19 cellular contexts compared by ENCODE assay signal in the genomic region with DNA sequence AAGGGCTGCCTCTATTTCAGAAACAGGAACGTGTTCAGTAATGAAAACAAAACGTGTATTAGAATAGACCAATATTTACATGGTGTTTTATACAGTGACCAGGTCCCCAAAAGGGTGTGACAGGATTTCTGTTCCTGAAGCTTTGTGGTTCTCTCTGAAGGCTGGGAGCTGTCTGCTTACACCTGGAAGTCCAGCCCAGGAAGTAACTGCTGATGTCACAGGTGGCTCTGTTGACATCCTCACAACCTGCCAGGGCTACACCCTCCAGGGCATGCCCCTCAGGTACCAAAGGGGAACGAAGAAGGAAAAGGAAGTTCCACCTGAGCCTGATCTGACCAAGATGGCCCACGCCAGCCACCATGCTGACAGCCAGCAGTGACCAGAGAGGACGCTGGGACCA.
"Had no signal": no experiment of that assay in that cellular context is flagged by ENCODE, and none has a peak within 500 bp of the region (broad histone marks: within the 10 kb centered on the region; RNA-seq: fewer than 3 reads in every experiment).

No MANE protein-coding gene starts in this region.

- H3K36me3 ChIP-seq: adrenal gland had no signal

- H3K27ac Mint-ChIP-seq: activated CD4-positive, alpha-beta memory T cell treated with anti-CD3 and anti-CD28 coated beads for 36 hours; activated CD4-positive, alpha-beta T cell treated with anti-CD3 and anti-CD28 coated beads, Interleukin-2, amount 10 ng/mL, durations not matched to agents 7 days and 5 days; activated naive CD8-positive, alpha-beta T cell treated with anti-CD3 and anti-CD28 coated beads, Interleukin-2, amount 10 ng/mL, durations not matched to agents 7 days and 5 days; activated T-cell treated with anti-CD3 and anti-CD28 coated beads, Interleukin-2, amount 50 U/mL, for 72 hours had no signal

- H3K4me3 ChIP-seq: adrenal gland had no signal

- H3K9ac ChIP-seq: KMS-11 had no signal

- H3K4me2 ChIP-seq: KMS-11 had no signal

- H3K36me3 Mint-ChIP-seq: activated CD4-positive, alpha-beta memory T cell treated with anti-CD3 and anti-CD28 coated beads for 36 hours; activated naive CD8-positive, alpha-beta T cell treated with anti-CD3 and anti-CD28 coated beads, Interleukin-2, amount 10 ng/mL, durations not matched to agents 7 days and 5 days had no signal

- ATAC-seq: activated T-cell treated with anti-CD3 and anti-CD28 coated beads, Interleukin-2, amount 50 U/mL, for 72 hours had no signal

- H3K27ac ChIP-seq: adrenal gland, KMS-11, VCaP had no signal

- H3K27me3 Mint-ChIP-seq: activated CD4-positive, alpha-beta memory T cell treated with anti-CD3 and anti-CD28 coated beads for 36 hours; activated CD4-positive, alpha-beta T cell treated with anti-CD3 and anti-CD28 coated beads, Interleukin-2, amount 10 ng/mL, durations not matched to agents 7 days and 5 days; activated naive CD8-positive, alpha-beta T cell treated with anti-CD3 and anti-CD28 coated beads, Interleukin-2, amount 10 ng/mL, durations not matched to agents 7 days and 5 days had no signal

- H3K9me3 Mint-ChIP-seq: activated CD4-positive, alpha-beta memory T cell treated with anti-CD3 and anti-CD28 coated beads for 36 hours; activated CD4-positive, alpha-beta T cell treated with anti-CD3 and anti-CD28 coated beads, Interleukin-2, amount 10 ng/mL, durations not matched to agents 7 days and 5 days; activated naive CD8-positive, alpha-beta T cell treated with anti-CD3 and anti-CD28 coated beads, Interleukin-2, amount 10 ng/mL, durations not matched to agents 7 days and 5 days; activated T-cell treated with anti-CD3 and anti-CD28 coated beads, Interleukin-2, amount 50 U/mL, for 72 hours had no signal

- H3K4me1 Mint-ChIP-seq: activated CD4-positive, alpha-beta T cell treated with anti-CD3 and anti-CD28 coated beads, Interleukin-2, amount 10 ng/mL, durations not matched to agents 7 days and 5 days; activated naive CD8-positive, alpha-beta T cell treated with anti-CD3 and anti-CD28 coated beads, Interleukin-2, amount 10 ng/mL, durations not matched to agents 7 days and 5 days had no signal

- H3K9me3 ChIP-seq: adrenal gland had no signal

- DNase-seq: activated CD4-positive, alpha-beta memory T cell treated with anti-CD3 and anti-CD28 coated beads for 36 hours; activated CD4-positive, alpha-beta T cell treated with anti-CD3 and anti-CD28 coated beads, Interleukin-2, amount 10 ng/mL, durations not matched to agents 7 days and 5 days; activated CD4-positive, CD25-positive, alpha-beta regulatory T cell; activated naive CD4-positive, alpha-beta T cell treated with anti-CD3 and anti-CD28 coated beads, Interleukin-2, amount 50 U/mL, for 16 hours; activated naive CD8-positive, alpha-beta T cell treated with anti-CD3 and anti-CD28 coated beads, Interleukin-2, amount 10 ng/mL, durations not matched to agents 7 days and 5 days; activated T-cell treated with anti-CD3 and anti-CD28 coated beads, Interleukin-2, amount 50 U/mL, for 72 hours; anterior cingulate cortex; NCI-H1105; NCI-H1436; NCI-H1694 treated with DMSO at 0.1 percent for 48 hours; NCI-H2081 treated with DMSO at 0.1 percent for 48 hours; NCI-H446; NCI-H524; NCI-H82; SIG-M5; T-helper 1 cell had no signal

- H3K27me3 ChIP-seq: adrenal gland had no signal

- H3K4me1 ChIP-seq: adrenal gland had no signal

- H3K4me3 Mint-ChIP-seq: activated CD4-positive, alpha-beta memory T cell treated with anti-CD3 and anti-CD28 coated beads for 36 hours; activated CD4-positive, alpha-beta T cell treated with anti-CD3 and anti-CD28 coated beads, Interleukin-2, amount 10 ng/mL, durations not matched to agents 7 days and 5 days; activated naive CD8-positive, alpha-beta T cell treated with anti-CD3 and anti-CD28 coated beads, Interleukin-2, amount 10 ng/mL, durations not matched to agents 7 days and 5 days; activated T-cell treated with anti-CD3 and anti-CD28 coated beads, Interleukin-2, amount 50 U/mL, for 72 hours had no signal
